In the genomic region with DNA sequence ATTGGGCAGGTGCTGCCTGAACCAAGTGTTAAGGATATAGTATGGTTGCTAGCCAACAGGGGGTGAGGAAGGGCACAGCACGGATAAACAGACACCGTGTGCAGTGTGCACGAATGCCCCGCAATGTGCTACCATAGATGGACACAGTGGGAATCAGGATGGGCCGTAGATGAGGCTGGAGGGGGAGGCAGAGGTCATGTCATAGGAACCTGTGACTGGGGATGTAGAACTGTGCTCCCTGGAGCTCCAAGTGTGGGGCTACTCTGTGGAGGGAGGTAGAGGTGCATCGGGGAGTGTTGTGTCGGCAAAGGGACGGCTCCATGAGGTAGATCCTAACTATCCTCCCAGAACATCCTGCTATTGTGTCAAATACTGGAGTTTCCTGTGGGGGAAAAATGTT, we compare ENCODE assay signal across 20 cellular contexts.
"Had no signal": no experiment of that assay in that cellular context is flagged by ENCODE, and none has a peak within 500 bp of the region (broad histone marks: within the 10 kb centered on the region; RNA-seq: fewer than 3 reads in every experiment).

No MANE protein-coding gene starts in this region.

- H3K9me3 Mint-ChIP-seq: naive thymus-derived CD4-positive, alpha-beta T cell had no signal

- ATAC-seq: gastroesophageal sphincter; left cardiac atrium; naive thymus-derived CD4-positive, alpha-beta T cell had no signal

- DNase-seq: cerebellar nuclear complex; dorsolateral prefrontal cortex; effector CD8-positive, alpha-beta T cell; esophagus squamous epithelium; foreskin fibroblast; glutamatergic neuron; kidney; left cardiac atrium; naive thymus-derived CD4-positive, alpha-beta T cell; posterior cingulate gyrus; small intestine; stimulated activated CD4-positive, alpha-beta T cell treated with anti-CD3 and anti-CD28 coated beads, Interleukin-12 subunit alpha, Interleukin-12 subunit beta, amount 100 ng/mL, for 4 hours; stimulated activated naive CD4-positive, alpha-beta T cell; stomach; substantia nigra; trophoblast cell had no signal

- H3K27ac ChIP-seq: esophagus squamous epithelium, gastroesophageal sphincter, stomach, thoracic aorta had no signal

- H3K27me3 ChIP-seq: dorsolateral prefrontal cortex, esophagus squamous epithelium, gastroesophageal sphincter, stomach had no signal

- H3K4me3 ChIP-seq: dorsolateral prefrontal cortex, esophagus squamous epithelium, gastroesophageal sphincter, stomach, thoracic aorta had no signal

- H3K9me3 ChIP-seq: esophagus squamous epithelium, gastroesophageal sphincter, stomach, thoracic aorta had no signal

- H3K36me3 ChIP-seq: esophagus squamous epithelium, gastroesophageal sphincter, stomach, thoracic aorta had no signal

- FAIRE-seq: colon, kidney, small intestine, urothelium cell line had no signal

- H3K27me3 Mint-ChIP-seq: naive thymus-derived CD4-positive, alpha-beta T cell had no signal
